ENCODE assay signal across 16 cellular contexts in genomic region chr14:93748208-93749080, GRCh38. TPM values are rescaled to one million over a fixed set of nuclear protein-coding genes. Genes with fewer than 3 reads are reported as not detected.
DNase-seq lines count a peak whose midpoint lies in the region; ATAC-seq and TF ChIP-seq lines count a peak whose summit lies in the region.
"Had no signal": no experiment of that assay in that cellular context is flagged by ENCODE, and none has a peak within 500 bp of the region (broad histone marks: within the 10 kb centered on the region; RNA-seq: fewer than 3 reads in every experiment).

No MANE protein-coding gene starts in this region.

- H3K27ac ChIP-seq in dorsolateral prefrontal cortex, result peak overlapping the region in 49 of 59 donors; percentile 2 to 98 (median 65)
- peak overlapping the region; percentile 63 for H3K27ac ChIP-seq in right cardiac atrium (ENCODE audit: low read length)

- H3K9me3 ChIP-seq in right cardiac atrium (ENCODE audit: control insufficient read depth, low read length), result no peaks in the 10 kb centered on the region

- ATAC-seq in right cardiac atrium (peak; percentile 42 to 44), GM19035 (IDR thresholded peaks at IDR 0.05; ENCODE audit: unreplicated experiment) (no peak)

- peaks cover 3% of the 10 kb centered on the region for H3K27me3 Mint-ChIP-seq in activated T-cell treated with anti-CD3 and anti-CD28 coated beads, Interleukin-2, amount 50 U/mL, for 24 hours
- peaks cover 2% of the 10 kb centered on the region for H3K27me3 Mint-ChIP-seq in activated naive CD4-positive, alpha-beta T cell treated with anti-CD3 and anti-CD28 coated beads for 36 hours (ENCODE audit: low read depth)

- H3K4me3 Mint-ChIP-seq in activated T-cell treated with anti-CD3 and anti-CD28 coated beads, Interleukin-2, amount 50 U/mL, for 24 hours, result no peak overlapping the region
- H3K4me3 Mint-ChIP-seq in activated naive CD4-positive, alpha-beta T cell treated with anti-CD3 and anti-CD28 coated beads for 36 hours, result no peak overlapping the region
- H3K4me3 Mint-ChIP-seq: activated naive CD4-positive, alpha-beta T cell treated with anti-CD3 and anti-CD28 coated beads, Interleukin-2, amount 50 U/mL, for 24 hours; dendritic cell treated with granulocyte-macrophage colony-stimulating factor and Interleukin-4, amounts not matched to agents 40 ng/mL and 50 ng/mL, for 4 days had no signal

- H3K4me3 ChIP-seq in dorsolateral prefrontal cortex (peak overlapping the region in 3 of 59 donors; percentile 2 to 21 (median 3)), right cardiac atrium (ENCODE audit: low read length) (no peak overlapping the region)

- DNase-seq in OCI-M1 (lab: John Stamatoyannopoulos, UW) (peak; percentile 44), dorsolateral prefrontal cortex (peak in 1 of 10 donors; percentile 43), right cardiac atrium (peak in 2 of 3 donors; percentile 59 to 71), retina (peak; percentile 83), Kasumi-1 (lab: John Stamatoyannopoulos, UW) (no peak)
- DNase-seq in activated T-cell treated with anti-CD3 and anti-CD28 coated beads, Interleukin-2, amount 50 U/mL, for 24 hours, result no peak
- no peak for DNase-seq in activated naive CD4-positive, alpha-beta T cell treated with anti-CD3 and anti-CD28 coated beads for 36 hours
- DNase-seq: activated CD4-positive, alpha-beta T cell treated with anti-CD3 and anti-CD28 coated beads, Interleukin-2, amount 50 U/mL, for 1 hour; NCI-H2029 treated with DMSO at 0.1 percent for 48 hours; NCI-H524; occipital lobe; stimulated activated CD4-positive, alpha-beta T cell treated with anti-CD3 and anti-CD28 coated beads, Interleukin-4, amount 100 ng/mL, for 24 hours; T-helper 9 cell had no signal

- peaks cover 19% of the 10 kb centered on the region for H3K4me1 ChIP-seq in right cardiac atrium (ENCODE audit: control insufficient read depth, insufficient read depth, low read length)

- H3K27ac Mint-ChIP-seq in activated T-cell treated with anti-CD3 and anti-CD28 coated beads, Interleukin-2, amount 50 U/mL, for 24 hours, result no peak overlapping the region
- H3K27ac Mint-ChIP-seq in activated naive CD4-positive, alpha-beta T cell treated with anti-CD3 and anti-CD28 coated beads for 36 hours, result no peak overlapping the region
- H3K27ac Mint-ChIP-seq: activated naive CD4-positive, alpha-beta T cell treated with anti-CD3 and anti-CD28 coated beads, Interleukin-2, amount 50 U/mL, for 24 hours; dendritic cell treated with granulocyte-macrophage colony-stimulating factor and Interleukin-4, amounts not matched to agents 40 ng/mL and 50 ng/mL, for 4 days had no signal

- H3K36me3 Mint-ChIP-seq in activated T-cell treated with anti-CD3 and anti-CD28 coated beads, Interleukin-2, amount 50 U/mL, for 24 hours (ENCODE audit: low read depth), result no peaks in the 10 kb centered on the region
- H3K36me3 Mint-ChIP-seq in activated naive CD4-positive, alpha-beta T cell treated with anti-CD3 and anti-CD28 coated beads for 36 hours (ENCODE audit: low read depth), result no peaks in the 10 kb centered on the region
- H3K36me3 Mint-ChIP-seq: activated naive CD4-positive, alpha-beta T cell treated with anti-CD3 and anti-CD28 coated beads, Interleukin-2, amount 50 U/mL, for 24 hours had no signal

- no peaks in the 10 kb centered on the region for H3K9me3 Mint-ChIP-seq in activated T-cell treated with anti-CD3 and anti-CD28 coated beads, Interleukin-2, amount 50 U/mL, for 24 hours
- no peaks in the 10 kb centered on the region for H3K9me3 Mint-ChIP-seq in activated naive CD4-positive, alpha-beta T cell treated with anti-CD3 and anti-CD28 coated beads for 36 hours
- H3K9me3 Mint-ChIP-seq: activated naive CD4-positive, alpha-beta T cell treated with anti-CD3 and anti-CD28 coated beads, Interleukin-2, amount 50 U/mL, for 24 hours; dendritic cell treated with granulocyte-macrophage colony-stimulating factor and Interleukin-4, amounts not matched to agents 40 ng/mL and 50 ng/mL, for 4 days had no signal

- intact Hi-C loops in dorsolateral prefrontal cortex (cut with DNase I) (no loop called here), right cardiac atrium (cut with DNase I) (no loop called here)
- intact Hi-C loops in activated naive CD4-positive, alpha-beta T cell treated with anti-CD3 and anti-CD28 coated beads for 36 hours (cut with micrococcal nuclease), result no loop called here

- CTCF ChIA-PET in activated naive CD4-positive, alpha-beta T cell treated with anti-CD3 and anti-CD28 coated beads for 36 hours (lab: Charles Lee), result no interaction called here

- WGBS in right cardiac atrium, result 36% methylated on average over 25 of the region's 25 CpGs

- no peaks in the 10 kb centered on the region for H3K4me1 Mint-ChIP-seq in activated T-cell treated with anti-CD3 and anti-CD28 coated beads, Interleukin-2, amount 50 U/mL, for 24 hours (ENCODE audit: low read depth)
- no peaks in the 10 kb centered on the region for H3K4me1 Mint-ChIP-seq in activated naive CD4-positive, alpha-beta T cell treated with anti-CD3 and anti-CD28 coated beads for 36 hours (ENCODE audit: low read depth)
- H3K4me1 Mint-ChIP-seq: activated naive CD4-positive, alpha-beta T cell treated with anti-CD3 and anti-CD28 coated beads, Interleukin-2, amount 50 U/mL, for 24 hours had no signal

- no peak for TF ChIP-seq CTCF in dorsolateral prefrontal cortex (IDR thresholded peaks at IDR 0.05 in 54 of 56, conservative IDR thresholded peaks at IDR 0.05 in 2 of 56; ENCODE audit: low read depth in 1 of 56, partially characterized antibody in 56 of 56)

- H3K27me3 ChIP-seq in dorsolateral prefrontal cortex, result peaks cover 0 to 9% (median 0%) of the 10 kb centered on the region in 45 donors
- H3K27me3 ChIP-seq in right cardiac atrium (ENCODE audit: control insufficient read depth, insufficient read depth), result no peaks in the 10 kb centered on the region

RNA-seq across cellular contexts. Expression of gene PRIMA1, which starts 39.8 kb away (rescaled TPM):
- 10 to 100 TPM in 75 of 120 experiments, 1 to 10 TPM in 45; 1.8 to 88.2 (median 11.1) TPM for total RNA-seq in dorsolateral prefrontal cortex
- 10 to 100 TPM in 2 of 4 donors, 1 to 10 TPM in 2; 6.1 to 11.7 (median 10.1) TPM for total RNA-seq in right cardiac atrium
- polyA plus RNA-seq in right cardiac atrium, result 5.9 TPM
- total RNA-seq in activated naive CD4-positive, alpha-beta T cell treated with anti-CD3 and anti-CD28 coated beads for 36 hours, result not detected
- total RNA-seq: occipital lobe had no signal

Comparison
In these comparisons a context has a peak if more than half of its experiments do, and no peak if none do; other contexts are left out.
1. DNase-seq: peak in OCI-M1 (single experiment), right cardiac atrium (2 of 3) and retina (single experiment); none in Kasumi-1 (0 of 2), activated T-cell treated with anti-CD3 and anti-CD28 coated beads, Interleukin-2, amount 50 U/mL, for 24 hours (single experiment) and activated naive CD4-positive, alpha-beta T cell treated with anti-CD3 and anti-CD28 coated beads for 36 hours (single experiment).